8 cellular contexts compared by ENCODE assay signal in genomic region chr7:100130608-100131453, GRCh38. TPM values are rescaled to one million over a fixed set of nuclear protein-coding genes. Genes with fewer than 3 reads are reported as not detected.
DNase-seq lines count a peak whose midpoint lies in the region; TF ChIP-seq lines count a peak whose summit lies in the region.

No MANE protein-coding gene starts in this region.

- H3K9ac ChIP-seq in OCI-LY3 (ENCODE audit: low read length) = peak overlapping the region; percentile 43
- H3K9ac ChIP-seq in neural cell (ENCODE audit: low read length) = no peak overlapping the region

- TF ChIP-seq RAD21 in neural cell (conservative IDR thresholded peaks at IDR 0.05) = peak; percentile 80

- H3K27ac ChIP-seq in OCI-LY3 (ENCODE audit: low read length) (no peak overlapping the region), neural cell (ENCODE audit: low read length) (no peak overlapping the region), substantia nigra (ENCODE audit: low read depth, low read length, poor library complexity, severe bottlenecking) (no peak overlapping the region)

- H3K4me2 ChIP-seq in OCI-LY3 (ENCODE audit: low read length) (peak overlapping the region; percentile 84), neural cell (ENCODE audit: low read length) (no peak overlapping the region)

- peak; percentile 80 for DNase-seq in CD1c-positive myeloid dendritic cell (ENCODE audit: extremely low spot score)
- DNase-seq in HPDE6-E6E7 (ENCODE audit: extremely low spot score) = peak; percentile 58
- DNase-seq in activated T-helper 1 cell treated with Interleukin-2 at 50 U/mL for 16 hours (ENCODE audit: low read depth) = peak; percentile 72
- peak; percentile 41 for DNase-seq in fibroblast of peridontal ligament (ENCODE audit: extremely low read depth)
- peak in 45 of 49 donors; percentile 6 to 85 (median 57) for DNase-seq in substantia nigra (lab: John Stamatoyannopoulos, UW)
- DNase-seq in putamen (ENCODE audit: low spot score) = no peak

- H3K9me3 ChIP-seq in OCI-LY3 (ENCODE audit: insufficient read depth, low read length) (no peaks in the 10 kb centered on the region), neural cell (ENCODE audit: low read length) (no peaks in the 10 kb centered on the region)

- no peak for TF ChIP-seq EP300 in neural cell (conservative IDR thresholded peaks at IDR 0.05; ENCODE audit: poor library complexity, severe bottlenecking)

- H3K36me3 ChIP-seq in OCI-LY3 (replicated peaks; ENCODE audit: low read depth, low read length) = no peaks in the 10 kb centered on the region
- H3K36me3 ChIP-seq in neural cell (ENCODE audit: insufficient read depth, low read length) = no peaks in the 10 kb centered on the region

- peaks cover 12% of the 10 kb centered on the region for H3K79me2 ChIP-seq in OCI-LY3 (ENCODE audit: low read length)
- no peaks in the 10 kb centered on the region for H3K79me2 ChIP-seq in neural cell (replicated peaks; ENCODE audit: insufficient read depth, low read length)

- peak overlapping the region; percentile 87; the same call in 1 of the 2 replicates for H2AFZ ChIP-seq in OCI-LY3 (ENCODE audit: low read depth, low read length)
- no peak overlapping the region for H2AFZ ChIP-seq in neural cell (ENCODE audit: low read depth, low read length)

- H3K27me3 ChIP-seq in OCI-LY3 (ENCODE audit: low read depth, low read length) (no peaks in the 10 kb centered on the region), neural cell (ENCODE audit: insufficient read depth, low read depth, low read length) (no peaks in the 10 kb centered on the region)

- no peaks in the 10 kb centered on the region for H3K9me2 ChIP-seq in neural cell (ENCODE audit: insufficient read depth, low read length)

- peak overlapping the region; percentile 68 for H3K4me3 ChIP-seq in OCI-LY3 (ENCODE audit: low read length)
- H3K4me3 ChIP-seq in neural cell (ENCODE audit: low read length) = peak overlapping the region; percentile 25

- peaks cover 3% of the 10 kb centered on the region for H3F3A ChIP-seq in neural cell (ENCODE audit: insufficient read depth, low read length, poor library complexity, severe bottlenecking)

- peak; percentile 70 for TF ChIP-seq CTCF in OCI-LY3 (IDR thresholded peaks at IDR 0.05; ENCODE audit: low read depth, low read length)
- TF ChIP-seq CTCF in neural cell (IDR thresholded peaks at IDR 0.05; ENCODE audit: poor library complexity, severe bottlenecking) = peak; percentile 88

- no peaks in the 10 kb centered on the region for H4K20me1 ChIP-seq in OCI-LY3 (ENCODE audit: insufficient read depth, low read length)
- no peaks in the 10 kb centered on the region for H4K20me1 ChIP-seq in neural cell (ENCODE audit: insufficient read depth)

- peaks cover 13% of the 10 kb centered on the region for H3K4me1 ChIP-seq in OCI-LY3 (ENCODE audit: low read length)

TF ChIP-seq in neural cell, 6 proteins besides CTCF, POLR2A, EP300 and RAD21:
- TF ChIP-seq SMC3 (conservative IDR thresholded peaks at IDR 0.05; ENCODE audit: poor library complexity) (peak; percentile 76), REST (IDR thresholded peaks at IDR 0.05; ENCODE audit: borderline replicate concordance) (no peak)
TF ChIP-seq in neural cell: peak in this region for 1.

RNA-seq across cellular contexts. Expression of gene MBLAC1, which starts 4.1 kb away (rescaled TPM):
- 6.4 and 10.1 TPM in 2 replicates for polyA plus RNA-seq in neural cell
- polyA minus RNA-seq in neural cell = 9.0 and 10.2 TPM in 2 replicates

RNA-seq across cellular contexts. Expression of gene CNPY4, which starts 11.4 kb away (rescaled TPM):
- polyA plus RNA-seq in neural cell = 35.8 and 42.1 TPM in 2 replicates
- polyA minus RNA-seq in neural cell = 24.1 and 24.9 TPM in 2 replicates

RNA-seq across cellular contexts. Expression of gene TAF6, which starts 11.7 kb away (rescaled TPM):
- 23.4 and 40.3 TPM in 2 replicates for polyA plus RNA-seq in neural cell
- polyA minus RNA-seq in neural cell = 35.7 and 36.3 TPM in 2 replicates

RNA-seq across cellular contexts. Expression of gene LAMTOR4, which starts 17.9 kb away (rescaled TPM):
- 331 and 333 TPM in 2 replicates for polyA plus RNA-seq in neural cell
- polyA minus RNA-seq in neural cell = 50.2 and 51.2 TPM in 2 replicates

RNA-seq across cellular contexts. Expression of gene TRAPPC14, which starts 27.7 kb away (rescaled TPM):
- polyA plus RNA-seq in neural cell = 26.7 and 43.5 TPM in 2 replicates
- 12.0 and 17.3 TPM in 2 replicates for polyA minus RNA-seq in neural cell
